26 cellular contexts compared by ENCODE assay signal in the genomic region with DNA sequence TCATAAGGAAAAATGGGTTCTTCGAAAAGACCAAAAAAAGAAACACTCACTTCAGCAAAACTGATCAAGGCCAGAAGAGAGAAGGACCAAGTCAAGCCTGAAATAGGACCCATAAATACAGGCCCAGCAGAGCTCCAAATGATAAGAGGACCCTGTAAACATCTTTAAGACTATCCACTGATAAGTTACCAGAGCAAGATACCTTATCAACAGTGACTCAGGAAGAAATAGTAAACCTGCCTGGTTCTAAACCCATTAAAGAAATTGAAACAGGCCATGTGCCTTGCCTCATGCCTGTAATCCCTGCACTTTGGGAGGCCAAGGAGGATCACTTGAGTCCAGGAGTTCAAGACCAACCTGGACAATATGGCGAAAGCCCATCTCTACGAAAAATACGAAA.
"Had no signal": no experiment of that assay in that cellular context is flagged by ENCODE, and none has a peak within 500 bp of the region (broad histone marks: within the 10 kb centered on the region; RNA-seq: fewer than 3 reads in every experiment).

No MANE protein-coding gene starts in this region.

- DNase-seq: activated CD4-positive, alpha-beta T cell treated with anti-CD3 and anti-CD28 coated beads for 48 hours; activated CD4-positive, alpha-beta T cell treated with anti-CD3 and anti-CD28 coated beads, Interleukin-2, amount 50 U/mL, for 48 hours; activated CD8-positive, alpha-beta memory T cell treated with anti-CD3 and anti-CD28 coated beads for 24 hours; activated effector memory CD4-positive, alpha-beta T cell treated with Interleukin-2 at 50 U/mL for 16 hours; activated naive CD4-positive, alpha-beta T cell treated with Interleukin-2 at 50 U/mL for 16 hours; aorta; body of pancreas; effector CD8-positive, alpha-beta T cell; gastrocnemius medialis; glutamatergic neuron; islet precursor cell; left ventricle myocardium superior; naive thymus-derived CD8-positive, alpha-beta T cell; occipital lobe; right cardiac atrium; stimulated activated CD4-positive, alpha-beta T cell treated with anti-CD3 and anti-CD28 coated beads, Interleukin-2, amount 100 ng/mL, for 48 hours; stimulated activated naive CD4-positive, alpha-beta T cell treated with Interleukin-2 at 50 U/mL for 16 hours; T1000; uterus; WERI-Rb-1 had no signal

- ATAC-seq: activated CD4-positive, CD25-positive, alpha-beta regulatory T cell treated with anti-CD3 and anti-CD28 coated beads, Interleukin-2, amount 50 U/mL, for 24 hours; body of pancreas; gastrocnemius medialis; left ventricle myocardium superior; naive thymus-derived CD8-positive, alpha-beta T cell; right cardiac atrium had no signal

- H3K27ac ChIP-seq: body of pancreas, gastrocnemius medialis, parathyroid adenoma, tibial nerve, uterus, WERI-Rb-1 had no signal

- H3K9me3 Mint-ChIP-seq: T-helper 1 cell treated with Interleukin-12 subunit alpha and Interleukin-12 subunit beta and Interleukin-4 antibody, amounts not matched to agents 30 μg/mL and 1 μg/mL, for 36 hours had no signal

- H3K36me3 ChIP-seq: gastrocnemius medialis, tibial nerve, uterus, WERI-Rb-1 had no signal

- H3K4me1 ChIP-seq: body of pancreas, gastrocnemius medialis, parathyroid adenoma, uterus had no signal

- H3K4me3 Mint-ChIP-seq: activated naive CD8-positive, alpha-beta T cell; naive thymus-derived CD8-positive, alpha-beta T cell; neural crest cell; T-helper 1 cell treated with Interleukin-12 subunit alpha and Interleukin-12 subunit beta and Interleukin-4 antibody, amounts not matched to agents 30 μg/mL and 1 μg/mL, for 36 hours had no signal

- H3K27ac Mint-ChIP-seq: activated naive CD8-positive, alpha-beta T cell; T-helper 1 cell treated with Interleukin-12 subunit alpha and Interleukin-12 subunit beta and Interleukin-4 antibody, amounts not matched to agents 30 μg/mL and 1 μg/mL, for 36 hours had no signal

- H3K4me3 ChIP-seq: body of pancreas, gastrocnemius medialis, tibial nerve, uterus had no signal

- H2AFZ ChIP-seq: parathyroid adenoma had no signal

- H3K9me3 ChIP-seq: body of pancreas, gastrocnemius medialis, uterus had no signal

- H3K79me2 ChIP-seq: parathyroid adenoma had no signal

- H3K27me3 ChIP-seq: body of pancreas, gastrocnemius medialis, tibial nerve, uterus had no signal

- H3K9ac ChIP-seq: parathyroid adenoma had no signal
